Comparison of ENCODE assay signal across 23 cellular contexts in genomic region chr10:107966817-107967216, GRCh38.
DNase-seq lines count a peak whose midpoint lies in the region; ATAC-seq, FAIRE-seq and TF ChIP-seq lines count a peak whose summit lies in the region.
"Had no signal": no experiment of that assay in that cellular context is flagged by ENCODE, and none has a peak within 500 bp of the region (broad histone marks: within the 10 kb centered on the region; RNA-seq: fewer than 3 reads in every experiment).

No MANE protein-coding gene starts in this region.

- H3K27me3 Mint-ChIP-seq in MCF 10A (ENCODE audit: insufficient read depth, unreplicated experiment) = no peaks in the 10 kb centered on the region
- H3K27me3 Mint-ChIP-seq: B cell, IgD-negative memory B cell had no signal

- H3K9me3 ChIP-seq in mammary epithelial cell (replicated peaks; ENCODE audit: insufficient read depth, low read length) = no peaks in the 10 kb centered on the region

- no TSS peak for BruUV-seq in mammary epithelial cell (replicated peaks; lab: Mats Ljungman, UMichigan)
- no TSS peak for BruUV-seq in MCF 10A (replicated peaks; lab: Mats Ljungman, UMichigan)

- H3K4me3 ChIP-seq in mammary epithelial cell (replicated peaks in 1 of 3; ENCODE audit: insufficient read depth in 1 of 3, low read depth in 2 of 3, low read length in 3 of 3) = no peak overlapping the region
- no peak overlapping the region for H3K4me3 ChIP-seq in bronchial epithelial cell (ENCODE audit: low read depth, low read length)
- H3K4me3 ChIP-seq: GM23338 had no signal

- intact Hi-C loops in mammary epithelial cell (cut with micrococcal nuclease) (no loop called here), MCF 10A (cut with micrococcal nuclease) (no loop called here)

- H3K36me3 ChIP-seq in mammary epithelial cell (ENCODE audit: insufficient read depth, low read length) = no peaks in the 10 kb centered on the region
- no peaks in the 10 kb centered on the region for H3K36me3 ChIP-seq in bronchial epithelial cell (ENCODE audit: control insufficient read depth, insufficient read depth, low read length)

- H3K4me3 Mint-ChIP-seq in MCF 10A (ENCODE audit: unreplicated experiment) = no peak overlapping the region
- H3K4me3 Mint-ChIP-seq: B cell, CD14-positive monocyte, GM23338, IgD-negative memory B cell had no signal

- in situ Hi-C loops in mammary epithelial cell (cut with MboI; ENCODE audit: low sequenced_read_pairs in 2 of 2) = no loop called here

- H3K9me3 Mint-ChIP-seq in MCF 10A (ENCODE audit: unreplicated experiment) = no peaks in the 10 kb centered on the region
- H3K9me3 Mint-ChIP-seq: GM23338 had no signal

- TF ChIP-seq CTCF in mammary epithelial cell (conservative IDR thresholded peaks at IDR 0.05 in 1 of 2, IDR thresholded peaks at IDR 0.05 in 1 of 2; ENCODE audit: extremely low read depth in 1 of 2, insufficient read depth in 1 of 2, low read depth in 1 of 2, low read length in 2 of 2) (no peak), MCF 10A (IDR thresholded peaks at IDR 0.05; ENCODE audit: unreplicated experiment) (no peak), bronchial epithelial cell (IDR thresholded peaks at IDR 0.05; ENCODE audit: insufficient read depth, low read length, severe bottlenecking) (no peak)

- H3K36me3 Mint-ChIP-seq in MCF 10A (ENCODE audit: insufficient read depth, unreplicated experiment) = no peaks in the 10 kb centered on the region
- H3K36me3 Mint-ChIP-seq: CD14-positive monocyte, IgD-negative memory B cell had no signal

- no peak for FAIRE-seq in RCC 7860 (lab: Jason Lieb, UNC)
- no peak for FAIRE-seq in bronchial epithelial cell (lab: Jason Lieb, UNC)
- FAIRE-seq: HTR-8/SVneo had no signal

- H3K4me2 ChIP-seq in mammary epithelial cell (ENCODE audit: insufficient read depth, low read depth, low read length) = no peak overlapping the region
- H3K4me2 ChIP-seq: GM23338 had no signal

- no peak for ATAC-seq in HG02973 (IDR thresholded peaks at IDR 0.05; ENCODE audit: unreplicated experiment)
- ATAC-seq in GM18505 (IDR thresholded peaks at IDR 0.05; ENCODE audit: unreplicated experiment) = no peak
- ATAC-seq: GM23338, HCT116, SK-N-SH treated with all-trans-retinoic acid at 6 μM for 48 hours had no signal

- no peak overlapping the region for H3K9ac ChIP-seq in mammary epithelial cell (ENCODE audit: insufficient read depth, low read length)

- H3K79me2 ChIP-seq in mammary epithelial cell (ENCODE audit: insufficient read depth, low read length) = no peaks in the 10 kb centered on the region

- CTCF ChIA-PET in mammary epithelial cell (lab: Charles Lee; ENCODE audit: low non-redundant PET) (no interaction called here), MCF 10A (lab: Yijun Ruan, JAX) (no interaction called here)

- H3K27ac ChIP-seq in mammary epithelial cell (ENCODE audit: insufficient read depth, low read depth, low read length) = no peak overlapping the region
- H3K27ac ChIP-seq: RWPE1 had no signal

- H3K4me1 ChIP-seq in mammary epithelial cell (ENCODE audit: insufficient read depth, low read length) = peaks cover 12% of the 10 kb centered on the region

- H4K20me1 ChIP-seq in mammary epithelial cell (ENCODE audit: insufficient read depth, low read length) = no peaks in the 10 kb centered on the region

- H3K27me3 ChIP-seq in mammary epithelial cell (ENCODE audit: insufficient read depth, low read length) (no peaks in the 10 kb centered on the region), bronchial epithelial cell (ENCODE audit: control insufficient read depth, insufficient read depth, low read length) (no peaks in the 10 kb centered on the region)

- DNase-seq in mammary epithelial cell (no peak), MCF 10A (ENCODE audit: unreplicated experiment) (no peak), RCC 7860 (ENCODE audit: low spot score) (peak; percentile 61), bronchial epithelial cell (ENCODE audit: low read depth) (peak; percentile 62), kidney tubule cell (ENCODE audit: low spot score) (peak; percentile 1)
- no peak for DNase-seq in activated CD4-positive, alpha-beta T cell treated with anti-CD3 and anti-CD28 coated beads, Interleukin-2, amount 50 U/mL, for 4 hours
- DNase-seq: 8988T, Karpas-422, NCI-H1694, NCI-H2081, NCI-H446, NCI-H526, SHP77 treated with DMSO at 0.1 percent for 48 hours had no signal

- H2AFZ ChIP-seq in mammary epithelial cell (ENCODE audit: low read depth, low read length) = peak overlapping the region; percentile 39
- H2AFZ ChIP-seq: GM23338 had no signal

- dilution Hi-C loops in mammary epithelial cell (cut with HindIII; ENCODE audit: low sequenced_read_pairs) = no loop called here

- no peak overlapping the region for H3K27ac Mint-ChIP-seq in MCF 10A (ENCODE audit: low read depth, unreplicated experiment)
- H3K27ac Mint-ChIP-seq: B cell, CD14-positive monocyte, GM23338, IgD-negative memory B cell had no signal

- H3K4me1 Mint-ChIP-seq in MCF 10A (ENCODE audit: insufficient read depth, unreplicated experiment) = peaks cover 32% of the 10 kb centered on the region
- H3K4me1 Mint-ChIP-seq: B cell, CD14-positive monocyte, GM23338, IgD-negative memory B cell had no signal

- TF ChIP-seq POLR2A in GM18505 (IDR thresholded peaks at IDR 0.05; ENCODE audit: borderline replicate concordance, extremely low read depth, insufficient read depth, insufficient read length) = no peak

- POLR2A ChIA-PET in MCF 10A (lab: Yijun Ruan, JAX) = no interaction called here

Comparison
In these comparisons a context has a peak if more than half of its experiments do, and no peak if none do; other contexts are left out.
1. DNase-seq: peak in RCC 7860 (single experiment), bronchial epithelial cell (single experiment) and kidney tubule cell (single experiment); none in mammary epithelial cell (single experiment), MCF 10A (single experiment) and activated CD4-positive, alpha-beta T cell treated with anti-CD3 and anti-CD28 coated beads, Interleukin-2, amount 50 U/mL, for 4 hours (0 of 2).